In genomic region chr7:36280840-36281812, GRCh38 we compare ENCODE assay signal across 8 cellular contexts.
DNase-seq lines count a peak whose midpoint lies in the region; ATAC-seq, FAIRE-seq and TF ChIP-seq lines count a peak whose summit lies in the region.

No MANE protein-coding gene starts in this region.

- no peaks in the 10 kb centered on the region for H3K36me3 Mint-ChIP-seq in astrocyte (ENCODE audit: low read depth, unreplicated experiment)

- DNase-seq in Ammon's horn (ENCODE audit: low spot score) (peak; percentile 92), NCI-H1105 treated with DMSO at 0.1 percent for 48 hours (lab: John Stamatoyannopoulos, UW) (peak; percentile 68), astrocyte (ENCODE audit: low read depth) (peak; percentile 87), right atrium auricular region (ENCODE audit: low spot score) (peak; percentile 83), psoas muscle (peak; percentile 72 to 85), HuH-7 (ENCODE audit: low spot score) (no peak)

- intact Hi-C loops in psoas muscle (cut with DNase I) = loop anchor here (5.0 kb wide), 4 partner anchors 39 to 124 kb away; no protein-coding TSS in a partner anchor

- TF ChIP-seq CTCF in astrocyte (IDR thresholded peaks at IDR 0.05; ENCODE audit: insufficient read depth, low read depth, low read length) (no peak), right atrium auricular region (IDR thresholded peaks at IDR 0.05) (peak in 1 of 2 donors; percentile 14), psoas muscle (IDR thresholded peaks at IDR 0.05) (no peak)

- H3K4me3 ChIP-seq in astrocyte (ENCODE audit: insufficient read depth, low read depth, low read length) = peak overlapping the region; percentile 45
- H3K4me3 ChIP-seq in right atrium auricular region = no peak overlapping the region
- peak overlapping the region; percentile 27 for H3K4me3 ChIP-seq in psoas muscle

- H3K36me3 ChIP-seq in astrocyte (ENCODE audit: insufficient read depth, low read length) (no peaks in the 10 kb centered on the region), right atrium auricular region (no peaks in the 10 kb centered on the region), psoas muscle (ENCODE audit: insufficient read depth in 1 of 2, low read depth in 1 of 2) (no peaks in the 10 kb centered on the region)

- peak overlapping the region; percentile 80 for H3K4me3 Mint-ChIP-seq in astrocyte (ENCODE audit: unreplicated experiment)

- no peaks in the 10 kb centered on the region for H3K9me3 Mint-ChIP-seq in astrocyte (ENCODE audit: unreplicated experiment)

- no peaks in the 10 kb centered on the region for H3K27me3 Mint-ChIP-seq in astrocyte (ENCODE audit: low read depth, unreplicated experiment)

- no peaks in the 10 kb centered on the region for H3K79me2 ChIP-seq in astrocyte (ENCODE audit: insufficient read depth, low read length)

- ATAC-seq in GM21390 (IDR thresholded peaks at IDR 0.05; ENCODE audit: unreplicated experiment) (peak; percentile 37), psoas muscle (peak; percentile 80 to 88 (median 84)), GM19467 (IDR thresholded peaks at IDR 0.05; ENCODE audit: unreplicated experiment) (no peak)

- peak overlapping the region; percentile 38 for H2AFZ ChIP-seq in astrocyte (ENCODE audit: low read depth, low read length)

- H4K20me1 ChIP-seq in astrocyte (ENCODE audit: insufficient read depth, low read length) = no peaks in the 10 kb centered on the region

- H3K27ac ChIP-seq in astrocyte (ENCODE audit: low read depth, low read length) (peak overlapping the region; percentile 77), right atrium auricular region (peak overlapping the region in 1 of 2 donors; percentile 36), psoas muscle (peak overlapping the region; percentile 77)

- peak overlapping the region; percentile 89 for H3K27ac Mint-ChIP-seq in astrocyte (ENCODE audit: unreplicated experiment)

- H3K27me3 ChIP-seq in astrocyte (ENCODE audit: insufficient read depth, low read length) (no peaks in the 10 kb centered on the region), right atrium auricular region (no peaks in the 10 kb centered on the region), psoas muscle (ENCODE audit: insufficient read depth in 3 of 3, low read length in 2 of 3) (no peaks in the 10 kb centered on the region)

- H3K9ac ChIP-seq in astrocyte (ENCODE audit: low read length) = peak overlapping the region; percentile 68

- H3K9me3 ChIP-seq in astrocyte (ENCODE audit: insufficient read depth, low read depth, low read length) (no peaks in the 10 kb centered on the region), right atrium auricular region (no peaks in the 10 kb centered on the region), psoas muscle (no peaks in the 10 kb centered on the region)

- peak overlapping the region; percentile 83 for H3K4me2 ChIP-seq in astrocyte (ENCODE audit: low read length)

- H3K4me1 ChIP-seq in astrocyte (ENCODE audit: insufficient read depth, low read length) (peaks cover 32% of the 10 kb centered on the region), right atrium auricular region (peaks cover 0 to 50% of the 10 kb centered on the region in 2 donors), psoas muscle (peaks cover 93% of the 10 kb centered on the region)

- 16 to 26% (median 20%) methylated on average over 18 of the region's 18 CpGs for WGBS in psoas muscle, 3 donors

- H3K4me1 Mint-ChIP-seq in astrocyte (ENCODE audit: low read depth, unreplicated experiment) = peaks cover 41% of the 10 kb centered on the region

- peak; percentile 79 for FAIRE-seq in astrocyte (lab: Jason Lieb, UNC)

Comparison
In these comparisons a context has a peak if more than half of its experiments do, and no peak if none do; other contexts are left out.
1. H3K4me3 ChIP-seq: peak in astrocyte (single experiment) and psoas muscle (single experiment); none in right atrium auricular region (0 of 2).